In the genomic region with DNA sequence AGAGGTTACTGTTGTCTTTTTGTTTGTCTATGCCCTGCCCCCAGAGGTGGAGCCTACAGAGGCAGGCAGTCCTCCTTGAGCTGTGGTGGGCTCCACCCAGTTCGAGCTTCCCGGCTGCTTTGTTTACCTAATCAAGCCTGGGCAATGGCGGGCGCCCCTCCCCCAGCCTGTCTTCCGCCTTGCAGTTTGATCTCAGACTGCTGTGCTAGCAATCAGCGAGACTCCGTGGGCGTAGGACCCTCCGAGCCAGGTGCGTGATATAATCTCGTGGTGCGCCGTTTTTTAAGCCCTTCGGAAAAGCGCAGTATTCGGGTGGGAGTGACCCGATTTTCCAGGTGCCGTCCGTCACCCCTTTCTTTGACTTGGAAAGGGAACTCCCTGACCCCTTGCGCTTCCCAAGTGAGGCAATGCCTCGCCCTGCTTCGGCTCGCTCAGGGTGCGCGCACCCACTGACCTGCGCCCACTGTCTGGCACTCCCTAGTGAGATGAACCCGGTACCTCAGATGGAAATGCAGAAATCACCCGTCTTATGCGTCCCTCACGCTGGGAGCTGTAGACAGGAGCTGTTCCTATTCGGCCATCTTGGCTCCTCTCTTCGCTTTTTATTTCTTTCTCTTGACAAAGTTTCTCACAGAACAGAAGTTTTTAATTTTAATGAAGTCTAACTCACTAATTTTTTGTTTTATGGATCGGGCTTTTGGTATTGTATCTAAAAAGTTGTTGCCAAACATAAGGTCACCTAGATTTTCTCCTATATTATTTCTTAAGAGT, we compare ENCODE assay signal across 10 cellular contexts. TPM values are rescaled to one million over a fixed set of nuclear protein-coding genes. Genes with fewer than 3 reads are reported as not detected.
DNase-seq lines count a peak whose midpoint lies in the region; ATAC-seq and TF ChIP-seq lines count a peak whose summit lies in the region.
"Not testable (repeated sequence)": the region's sequence is repeated elsewhere in the genome, so short reads cannot be mapped to it uniquely, and the experiment has no call there.
"Had no signal": no experiment of that assay in that cellular context is flagged by ENCODE, and none has a peak within 500 bp of the region (broad histone marks: within the 10 kb centered on the region; RNA-seq: fewer than 3 reads in every experiment).

No MANE protein-coding gene starts in this region.

- peak overlapping the region; percentile 41 for H3K27ac ChIP-seq in RWPE2 (ENCODE audit: poor library complexity, severe bottlenecking)
- H3K27ac ChIP-seq in smooth muscle cell (ENCODE audit: low read depth) = not testable (repeated sequence)

- H3K4me3 ChIP-seq in RWPE2 (ENCODE audit: severe bottlenecking) = peak overlapping the region; percentile 22
- peak overlapping the region; percentile 31; the same call in 1 of the 2 replicates for H3K4me3 ChIP-seq in iPS-18c (ENCODE audit: insufficient read depth, low read depth, low read length)
- H3K4me3 ChIP-seq in smooth muscle cell = peak overlapping the region; percentile 23

- H3K36me3 ChIP-seq in RWPE2 (ENCODE audit: low read depth); smooth muscle cell (ENCODE audit: low read depth): not testable (repeated sequence)

- not testable (repeated sequence) for H3K9ac ChIP-seq in smooth muscle cell (ENCODE audit: low read depth)

- not testable (repeated sequence) for H3K36me3 Mint-ChIP-seq in activated T-helper 2 cell treated with anti-CD3 and anti-CD28 coated beads, Interferon-gamma antibody, Interleukin-2, Interleukin-4, amounts not matched to agents 10 μg/mL and 5 μg/mL and 100 μg/mL, durations not matched to agents 14 hours and 24 hours and 36 hours (ENCODE audit: low read depth); glutamatergic neuron (ENCODE audit: unreplicated experiment)

- H2AFZ ChIP-seq in smooth muscle cell (ENCODE audit: low read depth) = not testable (repeated sequence)

- 80% methylated on average over 33 of the region's 33 CpGs for WGBS in smooth muscle cell (ENCODE audit: low lambda C conversion rate)

- not testable (repeated sequence) for TF ChIP-seq CTCF in RWPE2 (IDR thresholded peaks at IDR 0.05; ENCODE audit: poor library complexity, severe bottlenecking); glutamatergic neuron (IDR thresholded peaks at IDR 0.05; ENCODE audit: partially characterized antibody, unreplicated experiment); smooth muscle cell (IDR thresholded peaks at IDR 0.05; ENCODE audit: borderline replicate concordance, insufficient read depth, poor library complexity, severe bottlenecking)

- not testable (repeated sequence) for H3F3A ChIP-seq in smooth muscle cell (ENCODE audit: low read depth)

- H3K27me3 ChIP-seq in RWPE2 (ENCODE audit: insufficient read depth, poor library complexity, severe bottlenecking); smooth muscle cell (ENCODE audit: low read depth): not testable (repeated sequence)

- not testable (repeated sequence) for H3K79me2 ChIP-seq in smooth muscle cell (ENCODE audit: low read depth)

- not testable (repeated sequence) for H3K4me1 ChIP-seq in RWPE2 (ENCODE audit: insufficient read depth, poor library complexity, severe bottlenecking); smooth muscle cell (ENCODE audit: low read depth)

- not testable (repeated sequence) for H3K27ac Mint-ChIP-seq in activated T-helper 2 cell treated with anti-CD3 and anti-CD28 coated beads, Interferon-gamma antibody, Interleukin-2, Interleukin-4, amounts not matched to agents 10 μg/mL and 5 μg/mL and 100 μg/mL, durations not matched to agents 14 hours and 24 hours and 36 hours
- peak overlapping the region; percentile 99 for H3K27ac Mint-ChIP-seq in glutamatergic neuron (ENCODE audit: unreplicated experiment)

- peak overlapping the region; percentile 26 for H3K4me3 Mint-ChIP-seq in activated T-helper 2 cell treated with anti-CD3 and anti-CD28 coated beads, Interferon-gamma antibody, Interleukin-2, Interleukin-4, amounts not matched to agents 10 μg/mL and 5 μg/mL and 100 μg/mL, durations not matched to agents 14 hours and 24 hours and 36 hours (ENCODE audit: low read depth)
- H3K4me3 Mint-ChIP-seq in glutamatergic neuron (ENCODE audit: unreplicated experiment) = peak overlapping the region; percentile 85

- H3K9me3 ChIP-seq in RWPE2 (ENCODE audit: severe bottlenecking); iPS-18c (ENCODE audit: control insufficient read depth, insufficient read depth, low read length); smooth muscle cell (replicated peaks; ENCODE audit: low read depth): not testable (repeated sequence)

- ATAC-seq in RWPE2 (ENCODE audit: low read depth) = not testable (repeated sequence)

- DNase-seq in Daoy (ENCODE audit: low read depth) = peak; percentile 47
- peak; percentile 46 for DNase-seq in NCI-H1105 (lab: John Stamatoyannopoulos, UW)
- DNase-seq in NCI-H69 (lab: John Stamatoyannopoulos, UW) = peak; percentile 47
- peak; percentile 47 for DNase-seq in RWPE2 (ENCODE audit: low spot score)
- not testable (repeated sequence) for DNase-seq in activated T-helper 2 cell treated with anti-CD3 and anti-CD28 coated beads, Interferon-gamma antibody, Interleukin-2, Interleukin-4, amounts not matched to agents 10 μg/mL and 5 μg/mL and 100 μg/mL, durations not matched to agents 14 hours and 24 hours and 36 hours (ENCODE audit: low spot score); smooth muscle cell (lab: John Stamatoyannopoulos, UW; ENCODE audit: unreplicated experiment)
- DNase-seq in glutamatergic neuron = peak; percentile 45

- H3K4me1 Mint-ChIP-seq in activated T-helper 2 cell treated with anti-CD3 and anti-CD28 coated beads, Interferon-gamma antibody, Interleukin-2, Interleukin-4, amounts not matched to agents 10 μg/mL and 5 μg/mL and 100 μg/mL, durations not matched to agents 14 hours and 24 hours and 36 hours (ENCODE audit: low read depth); glutamatergic neuron (ENCODE audit: low read depth, unreplicated experiment): not testable (repeated sequence)

- H4K20me1 ChIP-seq in smooth muscle cell (ENCODE audit: low read depth) = not testable (repeated sequence)

- not testable (repeated sequence) for H3K27me3 Mint-ChIP-seq in activated T-helper 2 cell treated with anti-CD3 and anti-CD28 coated beads, Interferon-gamma antibody, Interleukin-2, Interleukin-4, amounts not matched to agents 10 μg/mL and 5 μg/mL and 100 μg/mL, durations not matched to agents 14 hours and 24 hours and 36 hours (ENCODE audit: low read depth); glutamatergic neuron (ENCODE audit: unreplicated experiment)

- H3K4me2 ChIP-seq in smooth muscle cell = not testable (repeated sequence)

- intact Hi-C loops in activated T-helper 2 cell treated with anti-CD3 and anti-CD28 coated beads, Interferon-gamma antibody, Interleukin-2, Interleukin-4, amounts not matched to agents 10 μg/mL and 5 μg/mL and 100 μg/mL, durations not matched to agents 14 hours and 24 hours and 36 hours (cut with micrococcal nuclease) = not testable (repeated sequence)

- H3K9me3 Mint-ChIP-seq in activated T-helper 2 cell treated with anti-CD3 and anti-CD28 coated beads, Interferon-gamma antibody, Interleukin-2, Interleukin-4, amounts not matched to agents 10 μg/mL and 5 μg/mL and 100 μg/mL, durations not matched to agents 14 hours and 24 hours and 36 hours; glutamatergic neuron (ENCODE audit: unreplicated experiment): not testable (repeated sequence)

RNA-seq across cellular contexts. Expression of gene ALX1, which starts 38.0 kb away (rescaled TPM):
- 1.0 and 2.9 TPM in 2 replicates for total RNA-seq in Daoy (2014; rRNA removed; shearing (Covaris generic))
- total RNA-seq in activated T-helper 2 cell treated with anti-CD3 and anti-CD28 coated beads, Interferon-gamma antibody, Interleukin-2, Interleukin-4, amounts not matched to agents 10 μg/mL and 5 μg/mL and 100 μg/mL, durations not matched to agents 14 hours and 24 hours and 36 hours = not detected in 2 replicates
- total RNA-seq in glutamatergic neuron (ENCODE audit: unreplicated experiment) = 3.8 TPM
- total RNA-seq in smooth muscle cell = 1.5 and 3.1 TPM in 2 replicates
- 0.69 and 3.5 TPM in 2 replicates for polyA plus RNA-seq in smooth muscle cell
- total RNA-seq: CD4-positive, alpha-beta T cell; OCI-LY7 had no signal
